Comparison of ENCODE assay signal across 33 cellular contexts in genomic region chr3:66178206-66178605, GRCh38.
"Had no signal": no experiment of that assay in that cellular context is flagged by ENCODE, and none has a peak within 500 bp of the region (broad histone marks: within the 10 kb centered on the region; RNA-seq: fewer than 3 reads in every experiment).

No MANE protein-coding gene starts in this region.

- ATAC-seq: activated CD4-positive, alpha-beta T cell treated with anti-CD3 and anti-CD28 coated beads for 36 hours; activated CD8-positive, alpha-beta memory T cell treated with anti-CD3 and anti-CD28 coated beads, Interleukin-2, amount 10 ng/mL, durations not matched to agents 7 days and 5 days; activated CD8-positive, alpha-beta T cell treated with anti-CD3 and anti-CD28 coated beads, Interleukin-2, amount 10 ng/mL, durations not matched to agents 7 days and 5 days; activated naive CD8-positive, alpha-beta T cell treated with anti-CD3 and anti-CD28 coated beads, Interleukin-2, amount 50 U/mL, for 24 hours; body of pancreas; esophagus mucosa; T-helper 17 cell had no signal

- H3K27ac Mint-ChIP-seq: activated CD4-positive, alpha-beta memory T cell treated with anti-CD3 and anti-CD28 coated beads for 36 hours; activated CD4-positive, alpha-beta T cell treated with anti-CD3 and anti-CD28 coated beads for 36 hours; activated CD4-positive, alpha-beta T cell treated with anti-CD3 and anti-CD28 coated beads, Interleukin-2, amount 10 ng/mL, durations not matched to agents 24 days and 14 days; activated CD8-positive, alpha-beta memory T cell treated with anti-CD3 and anti-CD28 coated beads, Interleukin-2, amount 10 ng/mL, durations not matched to agents 7 days and 5 days; activated CD8-positive, alpha-beta T cell treated with anti-CD3 and anti-CD28 coated beads, Interleukin-2, amount 10 ng/mL, durations not matched to agents 7 days and 5 days; activated naive CD4-positive, alpha-beta T cell treated with anti-CD3 and anti-CD28 coated beads for 36 hours; activated naive CD4-positive, alpha-beta T cell treated with anti-CD3 and anti-CD28 coated beads, Interleukin-2, amount 50 U/mL, for 24 hours; activated naive CD8-positive, alpha-beta T cell treated with anti-CD3 and anti-CD28 coated beads for 36 hours; activated naive CD8-positive, alpha-beta T cell treated with anti-CD3 and anti-CD28 coated beads, Interleukin-2, amount 50 U/mL, for 24 hours; activated T-helper 1 cell treated with anti-CD3 and anti-CD28 coated beads, Interleukin-12 subunit alpha, Interleukin-12 subunit beta, Interleukin-2, Interleukin-4 antibody, amounts not matched to agents 30 ng/mL and 10 ng/mL and 1 ng/mL, durations not matched to agents 14 hours and 24 hours and 36 hours; activated T-helper 2 cell treated with anti-CD3 and anti-CD28 coated beads, Interferon-gamma antibody, Interleukin-2, Interleukin-4, amounts not matched to agents 10 μg/mL and 5 μg/mL and 100 μg/mL, durations not matched to agents 14 hours and 24 hours and 36 hours; T-helper 17 cell; T-helper 2 cell treated with Interferon-gamma antibody and Interleukin-4, amounts not matched to agents 5 μg/mL and 100 μg/mL, for 36 hours had no signal

- H3K4me3 ChIP-seq: adrenal gland, body of pancreas, colonic mucosa had no signal

- DNase-seq: activated CD4-positive, alpha-beta memory T cell treated with anti-CD3 and anti-CD28 coated beads for 36 hours; activated CD4-positive, alpha-beta T cell treated with anti-CD3 and anti-CD28 coated beads for 36 hours; activated CD4-positive, alpha-beta T cell treated with anti-CD3 and anti-CD28 coated beads, Interleukin-2, amount 10 ng/mL, durations not matched to agents 24 days and 14 days; activated CD4-positive, CD25-positive, alpha-beta regulatory T cell; activated CD4-positive, CD25-positive, alpha-beta regulatory T cell treated with anti-CD3 and anti-CD28 coated beads, Interleukin-2, amount 50 U/mL, for 72 hours; activated CD8-positive, alpha-beta memory T cell treated with anti-CD3 and anti-CD28 coated beads, Interleukin-2, amount 10 ng/mL, durations not matched to agents 7 days and 5 days; activated CD8-positive, alpha-beta memory T cell treated with anti-CD3 and anti-CD28 coated beads, Interleukin-2, amount 50 U/mL, for 4 hours; activated CD8-positive, alpha-beta T cell treated with anti-CD3 and anti-CD28 coated beads, Interleukin-2, amount 10 ng/mL, durations not matched to agents 7 days and 5 days; activated effector memory CD4-positive, alpha-beta T cell treated with anti-CD3 and anti-CD28 coated beads, Interleukin-2, amount 50 U/mL, for 16 hours; activated naive CD4-positive, alpha-beta T cell treated with anti-CD3 and anti-CD28 coated beads for 36 hours; activated naive CD8-positive, alpha-beta T cell treated with anti-CD3 and anti-CD28 coated beads for 36 hours; activated naive CD8-positive, alpha-beta T cell treated with anti-CD3 and anti-CD28 coated beads, Interleukin-2, amount 50 U/mL, for 24 hours; activated T-cell treated with anti-CD3 and anti-CD28 coated beads, Interleukin-2, amount 50 U/mL, for 1 hour; activated T-cell treated with anti-CD3 and anti-CD28 coated beads, Interleukin-2, amount 50 U/mL, for 48 hours; adrenal gland; amygdala; aorta; body of pancreas; central memory CD4-positive, alpha-beta T cell; cerebellar nuclear complex; colonic mucosa; effector CD8-positive, alpha-beta T cell; foreskin fibroblast; T-helper 1 cell; T-helper 17 cell; T1000; WERI-Rb-1 had no signal

- H3K36me3 Mint-ChIP-seq: activated CD4-positive, alpha-beta memory T cell treated with anti-CD3 and anti-CD28 coated beads for 36 hours; activated CD8-positive, alpha-beta memory T cell treated with anti-CD3 and anti-CD28 coated beads, Interleukin-2, amount 10 ng/mL, durations not matched to agents 7 days and 5 days; activated naive CD4-positive, alpha-beta T cell treated with anti-CD3 and anti-CD28 coated beads, Interleukin-2, amount 50 U/mL, for 24 hours; activated naive CD8-positive, alpha-beta T cell treated with anti-CD3 and anti-CD28 coated beads for 36 hours had no signal

- H3K27me3 Mint-ChIP-seq: activated CD4-positive, alpha-beta memory T cell treated with anti-CD3 and anti-CD28 coated beads for 36 hours; activated CD4-positive, alpha-beta T cell treated with anti-CD3 and anti-CD28 coated beads for 36 hours; activated CD4-positive, alpha-beta T cell treated with anti-CD3 and anti-CD28 coated beads, Interleukin-2, amount 10 ng/mL, durations not matched to agents 24 days and 14 days; activated CD8-positive, alpha-beta memory T cell treated with anti-CD3 and anti-CD28 coated beads, Interleukin-2, amount 10 ng/mL, durations not matched to agents 7 days and 5 days; activated naive CD4-positive, alpha-beta T cell treated with anti-CD3 and anti-CD28 coated beads, Interleukin-2, amount 50 U/mL, for 24 hours; activated naive CD8-positive, alpha-beta T cell treated with anti-CD3 and anti-CD28 coated beads for 36 hours; activated naive CD8-positive, alpha-beta T cell treated with anti-CD3 and anti-CD28 coated beads, Interleukin-2, amount 50 U/mL, for 24 hours had no signal

- H3K27ac ChIP-seq: adrenal gland, body of pancreas, colonic mucosa, epithelial cell of prostate, WERI-Rb-1 had no signal

- H3K9me3 Mint-ChIP-seq: activated CD4-positive, alpha-beta memory T cell treated with anti-CD3 and anti-CD28 coated beads for 36 hours; activated CD4-positive, alpha-beta T cell treated with anti-CD3 and anti-CD28 coated beads, Interleukin-2, amount 10 ng/mL, durations not matched to agents 24 days and 14 days; activated naive CD4-positive, alpha-beta T cell treated with anti-CD3 and anti-CD28 coated beads for 36 hours; activated naive CD4-positive, alpha-beta T cell treated with anti-CD3 and anti-CD28 coated beads, Interleukin-2, amount 50 U/mL, for 24 hours; activated naive CD8-positive, alpha-beta T cell treated with anti-CD3 and anti-CD28 coated beads for 36 hours; activated naive CD8-positive, alpha-beta T cell treated with anti-CD3 and anti-CD28 coated beads, Interleukin-2, amount 50 U/mL, for 24 hours; activated T-helper 1 cell treated with anti-CD3 and anti-CD28 coated beads, Interleukin-12 subunit alpha, Interleukin-12 subunit beta, Interleukin-2, Interleukin-4 antibody, amounts not matched to agents 30 ng/mL and 10 ng/mL and 1 ng/mL, durations not matched to agents 14 hours and 24 hours and 36 hours; activated T-helper 2 cell treated with anti-CD3 and anti-CD28 coated beads, Interferon-gamma antibody, Interleukin-2, Interleukin-4, amounts not matched to agents 10 μg/mL and 5 μg/mL and 100 μg/mL, durations not matched to agents 14 hours and 24 hours and 36 hours; T-helper 2 cell treated with Interferon-gamma antibody and Interleukin-4, amounts not matched to agents 5 μg/mL and 100 μg/mL, for 36 hours had no signal

- H3K4me1 ChIP-seq: body of pancreas, colonic mucosa had no signal

- H3K9me3 ChIP-seq: adrenal gland, body of pancreas, colonic mucosa had no signal

- H3K4me1 Mint-ChIP-seq: activated CD4-positive, alpha-beta T cell treated with anti-CD3 and anti-CD28 coated beads for 36 hours; activated CD4-positive, alpha-beta T cell treated with anti-CD3 and anti-CD28 coated beads, Interleukin-2, amount 10 ng/mL, durations not matched to agents 24 days and 14 days; activated CD8-positive, alpha-beta memory T cell treated with anti-CD3 and anti-CD28 coated beads, Interleukin-2, amount 10 ng/mL, durations not matched to agents 7 days and 5 days; activated naive CD4-positive, alpha-beta T cell treated with anti-CD3 and anti-CD28 coated beads, Interleukin-2, amount 50 U/mL, for 24 hours; activated naive CD8-positive, alpha-beta T cell treated with anti-CD3 and anti-CD28 coated beads for 36 hours; activated naive CD8-positive, alpha-beta T cell treated with anti-CD3 and anti-CD28 coated beads, Interleukin-2, amount 50 U/mL, for 24 hours; T-helper 17 cell had no signal

- H3K36me3 ChIP-seq: adrenal gland, colonic mucosa, WERI-Rb-1 had no signal

- H3K27me3 ChIP-seq: adrenal gland, body of pancreas, colonic mucosa had no signal

- H3K4me3 Mint-ChIP-seq: activated CD4-positive, alpha-beta memory T cell treated with anti-CD3 and anti-CD28 coated beads for 36 hours; activated CD4-positive, alpha-beta T cell treated with anti-CD3 and anti-CD28 coated beads for 36 hours; activated CD4-positive, alpha-beta T cell treated with anti-CD3 and anti-CD28 coated beads, Interleukin-2, amount 10 ng/mL, durations not matched to agents 24 days and 14 days; activated CD8-positive, alpha-beta memory T cell treated with anti-CD3 and anti-CD28 coated beads, Interleukin-2, amount 10 ng/mL, durations not matched to agents 7 days and 5 days; activated CD8-positive, alpha-beta T cell treated with anti-CD3 and anti-CD28 coated beads, Interleukin-2, amount 10 ng/mL, durations not matched to agents 7 days and 5 days; activated naive CD4-positive, alpha-beta T cell treated with anti-CD3 and anti-CD28 coated beads for 36 hours; activated naive CD4-positive, alpha-beta T cell treated with anti-CD3 and anti-CD28 coated beads, Interleukin-2, amount 50 U/mL, for 24 hours; activated naive CD8-positive, alpha-beta T cell treated with anti-CD3 and anti-CD28 coated beads for 36 hours; activated naive CD8-positive, alpha-beta T cell treated with anti-CD3 and anti-CD28 coated beads, Interleukin-2, amount 50 U/mL, for 24 hours; activated T-helper 1 cell treated with anti-CD3 and anti-CD28 coated beads, Interleukin-12 subunit alpha, Interleukin-12 subunit beta, Interleukin-2, Interleukin-4 antibody, amounts not matched to agents 30 ng/mL and 10 ng/mL and 1 ng/mL, durations not matched to agents 14 hours and 24 hours and 36 hours; T-helper 17 cell; T-helper 2 cell treated with Interferon-gamma antibody and Interleukin-4, amounts not matched to agents 5 μg/mL and 100 μg/mL, for 36 hours had no signal
